ENCODE assay signal across 8 cellular contexts in the genomic region with DNA sequence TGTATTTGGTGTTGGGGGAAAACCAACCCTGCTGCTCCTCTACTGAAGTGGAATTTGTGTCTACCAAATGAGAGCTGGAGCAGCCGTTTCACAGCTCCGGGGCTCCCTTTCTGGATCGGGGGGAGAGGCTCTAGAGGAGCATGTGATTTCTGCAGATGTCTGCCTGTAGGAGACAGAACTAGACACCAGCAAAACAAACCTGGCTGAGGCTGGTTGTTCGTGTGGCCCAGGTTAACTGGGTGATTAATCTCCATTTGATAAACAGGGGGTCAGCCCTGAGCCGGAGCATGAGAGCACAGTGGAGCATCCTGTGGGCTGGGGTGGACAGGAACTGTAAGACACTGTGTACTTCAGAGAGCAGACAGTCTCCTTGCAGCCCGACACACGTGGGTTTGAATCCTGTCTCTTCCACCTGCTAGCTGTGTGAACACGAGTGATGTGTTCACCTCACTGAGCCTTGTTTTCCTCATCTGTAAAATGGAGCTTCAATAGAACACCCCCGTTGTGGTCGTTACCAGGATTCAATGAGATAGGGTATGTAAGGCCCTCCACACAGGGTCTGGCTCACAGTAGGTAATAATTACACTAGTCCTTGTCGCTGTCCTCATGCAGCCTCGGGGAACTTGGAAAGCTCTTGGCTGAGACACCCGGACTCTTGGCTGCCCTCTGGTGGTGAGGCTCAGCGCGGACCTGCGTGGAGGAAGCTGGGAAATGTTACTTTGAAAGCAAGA. TPM values are rescaled to one million over a fixed set of nuclear protein-coding genes. Genes with fewer than 3 reads are reported as not detected.
DNase-seq lines count a peak whose midpoint lies in the region; ATAC-seq and TF ChIP-seq lines count a peak whose summit lies in the region.

No MANE protein-coding gene starts in this region.

- no peaks in the 10 kb centered on the region for H3K9me3 ChIP-seq in SK-N-MC (ENCODE audit: low read depth, low read length)
- no peaks in the 10 kb centered on the region for H3K9me3 ChIP-seq in heart left ventricle

- intact Hi-C loops in heart left ventricle (cut with DNase I), result loop anchor here in 3 of 10 donors (10.0 kb wide), 2 partner anchors 159 to 649 kb away; no protein-coding TSS in a partner anchor

- no peaks in the 10 kb centered on the region for H3K36me3 Mint-ChIP-seq in activated naive CD4-positive, alpha-beta T cell treated with anti-CD3 and anti-CD28 coated beads, Interleukin-2, amount 50 U/mL, for 72 hours

- no peak overlapping the region for H3K4me3 ChIP-seq in GM12864 (ENCODE audit: low read depth, low read length)
- H3K4me3 ChIP-seq in SK-N-MC, result peak overlapping the region; percentile 57
- no peak overlapping the region for H3K4me3 ChIP-seq in heart left ventricle

- no peak overlapping the region for H3K9ac ChIP-seq in SK-N-MC (ENCODE audit: insufficient read length)

- H3K36me3 ChIP-seq in SK-N-MC (ENCODE audit: insufficient read depth, low read length) (no peaks in the 10 kb centered on the region), heart left ventricle (no peaks in the 10 kb centered on the region)

- DNase-seq in GM12864 (ENCODE audit: low read depth) (no peak), HuH-7.5 (ENCODE audit: low spot score) (peak; percentile 59), SK-N-MC (ENCODE audit: low read depth, low spot score) (no peak), heart left ventricle (peak; percentile 42 to 82 (median 62)), renal cortical epithelial cell (ENCODE audit: low read depth) (peak; percentile 45), NCI-H2107 (lab: John Stamatoyannopoulos, UW) (no peak)
- DNase-seq in activated naive CD4-positive, alpha-beta T cell treated with anti-CD3 and anti-CD28 coated beads, Interleukin-2, amount 50 U/mL, for 72 hours (ENCODE audit: low spot score in 2 of 2), result peak in 1 of 2 donors; percentile 83

- H3K9me3 Mint-ChIP-seq in activated naive CD4-positive, alpha-beta T cell treated with anti-CD3 and anti-CD28 coated beads, Interleukin-2, amount 50 U/mL, for 72 hours, result no peaks in the 10 kb centered on the region

- peak overlapping the region in 1 of 2 donors; percentile 60 for H3K27ac Mint-ChIP-seq in activated naive CD4-positive, alpha-beta T cell treated with anti-CD3 and anti-CD28 coated beads, Interleukin-2, amount 50 U/mL, for 72 hours

- ATAC-seq in activated naive CD4-positive, alpha-beta T cell treated with anti-CD3 and anti-CD28 coated beads, Interleukin-2, amount 50 U/mL, for 72 hours, result peak; percentile 66 to 77
- ATAC-seq in heart left ventricle (peak in 3 of 4 donors; percentile 65 to 83 (median 77)), HG02852 (IDR thresholded peaks at IDR 0.05; ENCODE audit: unreplicated experiment) (no peak)

- WGBS in heart left ventricle, 4 donors, result 31 to 47% (median 35%) methylated on average over 15 to 16 of the region's 16 CpGs

- TF ChIP-seq POLR2A in heart left ventricle (IDR thresholded peaks at IDR 0.05), result no peak

- TF ChIP-seq CTCF in GM12864 (IDR thresholded peaks at IDR 0.05; ENCODE audit: low read depth, low read length, missing control alignments) (peak; percentile 93), heart left ventricle (IDR thresholded peaks at IDR 0.05) (peak; percentile 72 to 89 (median 82))

- peaks cover 0 to 3% (median 0%) of the 10 kb centered on the region in 12 donors for H3K4me1 ChIP-seq in heart left ventricle

- H3K27me3 ChIP-seq in heart left ventricle, result peaks cover 0 to 38% (median 0%) of the 10 kb centered on the region in 9 donors

- H3K27ac ChIP-seq in SK-N-MC, result peak overlapping the region; percentile 16; the same call in 1 of the 2 replicates
- H3K27ac ChIP-seq in heart left ventricle, result no peak overlapping the region

RNA-seq across cellular contexts. Expression of a gene that starts 12.9 kb away (rescaled TPM):
- total RNA-seq in activated naive CD4-positive, alpha-beta T cell treated with anti-CD3 and anti-CD28 coated beads, Interleukin-2, amount 50 U/mL, for 72 hours, result not detected
- 10 to 100 TPM in 1 of 9 donors, 1 to 10 TPM in 3, under 1 TPM in 5; 0.26 to 31.8 (median 0.90) TPM for total RNA-seq in heart left ventricle
- under 1 TPM; 0.22 to 0.69 TPM for polyA plus RNA-seq in heart left ventricle
- total RNA-seq in renal cortical epithelial cell, result 0.69 and 51.1 TPM in 2 replicates

RNA-seq across cellular contexts. Expression of a gene that starts 30.1 kb away (rescaled TPM):
- total RNA-seq in activated naive CD4-positive, alpha-beta T cell treated with anti-CD3 and anti-CD28 coated beads, Interleukin-2, amount 50 U/mL, for 72 hours, result not detected
- not detected for total RNA-seq in heart left ventricle
- not detected for polyA plus RNA-seq in heart left ventricle
- total RNA-seq in renal cortical epithelial cell, result not detected in 2 replicates

Comparison
In these comparisons a context has a peak if more than half of its experiments do, and no peak if none do; other contexts are left out.
1. DNase-seq: peak in HuH-7.5 (single experiment), heart left ventricle (5 of 5) and renal cortical epithelial cell (single experiment); none in GM12864 (single experiment), SK-N-MC (single experiment) and NCI-H2107 (single experiment).